In genomic region chr2:60934153-60934722, GRCh38 we compare ENCODE assay signal across 18 cellular contexts. TPM values are rescaled to one million over a fixed set of nuclear protein-coding genes. Genes with fewer than 3 reads are reported as not detected.
A peak's percentile ranks its signal among the peaks of the same experiment; 100 is the strongest.
DNase-seq lines count a peak whose midpoint lies in the region; ATAC-seq and TF ChIP-seq lines count a peak whose summit lies in the region.
"Had no signal": no experiment of that assay in that cellular context is flagged by ENCODE, and none has a peak within 500 bp of the region (broad histone marks: within the 10 kb centered on the region; RNA-seq: fewer than 3 reads in every experiment).

No MANE protein-coding gene starts in this region.

- H3K4me1 Mint-ChIP-seq in MCF 10A (ENCODE audit: insufficient read depth, unreplicated experiment), result no peaks in the 10 kb centered on the region
- H3K4me1 Mint-ChIP-seq in stimulated activated effector memory CD8-positive, alpha-beta T cell treated with anti-CD3 and anti-CD28 coated beads, Interleukin-12 subunit alpha, Interleukin-12 subunit beta, amount 100 ng/mL, for 72 hours, result peaks cover 33% of the 10 kb centered on the region
- H3K4me1 Mint-ChIP-seq: nephron had no signal

- WGBS in body of pancreas, 2 donors, result 81% methylated on average over 2 of the region's 2 CpGs

- H3K36me3 ChIP-seq in breast epithelium (no peaks in the 10 kb centered on the region), mucosa of descending colon (ENCODE audit: low read depth) (no peaks in the 10 kb centered on the region), body of pancreas (replicated peaks in 1 of 2; ENCODE audit: insufficient read depth in 1 of 2, low read depth in 2 of 2) (peaks cover 0 to 2% of the 10 kb centered on the region in 2 donors)
- H3K36me3 ChIP-seq: thoracic aorta had no signal

- ATAC-seq in mucosa of descending colon (peak; percentile 46), body of pancreas (no peak)
- ATAC-seq in stimulated activated effector memory CD8-positive, alpha-beta T cell treated with anti-CD3 and anti-CD28 coated beads, Interleukin-12 subunit alpha, Interleukin-12 subunit beta, amount 100 ng/mL, for 72 hours, result no peak

- no TSS peak for BruUV-seq in MCF 10A (replicated peaks; lab: Mats Ljungman, UMichigan)

- TF ChIP-seq POLR2A in breast epithelium (IDR thresholded peaks at IDR 0.05) (no peak), body of pancreas (IDR thresholded peaks at IDR 0.05) (no peak)

- POLR2A ChIA-PET in MCF 10A (lab: Yijun Ruan, JAX), result interaction anchor here (0.8 to 1.6 kb wide), 5 partner anchors 12 to 82 kb away, joined by 3 to 5 read pairs (median 4); partner anchors contain the start of gene REL

- H3K4me3 ChIP-seq in breast epithelium, result no peak overlapping the region
- H3K4me3 ChIP-seq in mucosa of descending colon, result no peak overlapping the region
- no peak overlapping the region for H3K4me3 ChIP-seq in body of pancreas
- H3K4me3 ChIP-seq: MG63, thoracic aorta had no signal

- peak overlapping the region in 1 of 2 donors; percentile 9 for H3K27ac ChIP-seq in breast epithelium
- peak overlapping the region in 1 of 4 donors; percentile 13 for H3K27ac ChIP-seq in body of pancreas
- H3K27ac ChIP-seq: thoracic aorta had no signal

- peak overlapping the region; percentile 25 for H3K27ac Mint-ChIP-seq in MCF 10A (ENCODE audit: low read depth, unreplicated experiment)
- no peak overlapping the region for H3K27ac Mint-ChIP-seq in stimulated activated effector memory CD8-positive, alpha-beta T cell treated with anti-CD3 and anti-CD28 coated beads, Interleukin-12 subunit alpha, Interleukin-12 subunit beta, amount 100 ng/mL, for 72 hours
- H3K27ac Mint-ChIP-seq: dendritic cell treated with granulocyte-macrophage colony-stimulating factor and Interleukin-4, amounts not matched to agents 40 ng/mL and 50 ng/mL, for 4 days; nephron had no signal

- CTCF ChIA-PET in MCF 10A (lab: Yijun Ruan, JAX), result interaction anchor here (0.6 kb wide), 2 partner anchors 7 to 56 kb away, joined by 4 read pairs; no protein-coding TSS in a partner anchor

- intact Hi-C loops in MCF 10A (cut with micrococcal nuclease), result no loop called here
- intact Hi-C loops in breast epithelium (cut with DNase I; ENCODE audit: low total_unique reads), result no loop called here
- intact Hi-C loops in mucosa of descending colon (cut with DNase I, micrococcal nuclease), result no loop called here
- intact Hi-C loops in body of pancreas (cut with DNase I), result no loop called here

- H3K4me1 ChIP-seq in breast epithelium, result no peaks in the 10 kb centered on the region
- H3K4me1 ChIP-seq in mucosa of descending colon (ENCODE audit: low read depth), result no peaks in the 10 kb centered on the region
- H3K4me1 ChIP-seq in body of pancreas, result no peaks in the 10 kb centered on the region

- peaks cover 42% of the 10 kb centered on the region for H3K36me3 Mint-ChIP-seq in MCF 10A (ENCODE audit: insufficient read depth, unreplicated experiment)
- H3K36me3 Mint-ChIP-seq in stimulated activated effector memory CD8-positive, alpha-beta T cell treated with anti-CD3 and anti-CD28 coated beads, Interleukin-12 subunit alpha, Interleukin-12 subunit beta, amount 100 ng/mL, for 72 hours, result peaks cover 79% of the 10 kb centered on the region

- no peaks in the 10 kb centered on the region for H3K9me3 Mint-ChIP-seq in MCF 10A (ENCODE audit: unreplicated experiment)
- no peaks in the 10 kb centered on the region for H3K9me3 Mint-ChIP-seq in stimulated activated effector memory CD8-positive, alpha-beta T cell treated with anti-CD3 and anti-CD28 coated beads, Interleukin-12 subunit alpha, Interleukin-12 subunit beta, amount 100 ng/mL, for 72 hours
- H3K9me3 Mint-ChIP-seq: dendritic cell treated with granulocyte-macrophage colony-stimulating factor and Interleukin-4, amounts not matched to agents 40 ng/mL and 50 ng/mL, for 4 days had no signal

- no peak overlapping the region for H3K4me3 Mint-ChIP-seq in MCF 10A (ENCODE audit: unreplicated experiment)
- no peak overlapping the region for H3K4me3 Mint-ChIP-seq in stimulated activated effector memory CD8-positive, alpha-beta T cell treated with anti-CD3 and anti-CD28 coated beads, Interleukin-12 subunit alpha, Interleukin-12 subunit beta, amount 100 ng/mL, for 72 hours
- H3K4me3 Mint-ChIP-seq: dendritic cell treated with granulocyte-macrophage colony-stimulating factor and Interleukin-4, amounts not matched to agents 40 ng/mL and 50 ng/mL, for 4 days; nephron had no signal

- TF ChIP-seq CTCF in MCF 10A (IDR thresholded peaks at IDR 0.05; ENCODE audit: unreplicated experiment), result no peak
- TF ChIP-seq CTCF in breast epithelium (IDR thresholded peaks at IDR 0.05), result no peak
- no peak for TF ChIP-seq CTCF in mucosa of descending colon (IDR thresholded peaks at IDR 0.05)
- no peak for TF ChIP-seq CTCF in body of pancreas (IDR thresholded peaks at IDR 0.05)

- no peak for DNase-seq in MCF 10A (ENCODE audit: unreplicated experiment)
- no peak for DNase-seq in breast epithelium (ENCODE audit: low spot score in 2 of 2)
- peak; percentile 45 for DNase-seq in fibroblast of peridontal ligament (ENCODE audit: extremely low read depth)
- DNase-seq in mucosa of descending colon, result no peak
- no peak for DNase-seq in stimulated activated effector memory CD8-positive, alpha-beta T cell treated with anti-CD3 and anti-CD28 coated beads, Interleukin-12 subunit alpha, Interleukin-12 subunit beta, amount 100 ng/mL, for 72 hours (ENCODE audit: low spot score in 2 of 2)
- DNase-seq in HuH-7.5 (ENCODE audit: low spot score), result no peak
- no peak for DNase-seq in body of pancreas
- DNase-seq in stimulated activated CD4-positive, alpha-beta T cell treated with anti-CD3 and anti-CD28 coated beads, Interleukin-4, amount 100 ng/mL, for 24 hours, result no peak
- DNase-seq: ACHN; activated CD4-positive, CD25-positive, alpha-beta regulatory T cell; amniotic stem cell; glutamatergic neuron; MG63; NCI-H2227 treated with DMSO at 0.1 percent for 48 hours; SK-N-SH had no signal

- no peaks in the 10 kb centered on the region for H3K27me3 Mint-ChIP-seq in MCF 10A (ENCODE audit: insufficient read depth, unreplicated experiment)
- H3K27me3 Mint-ChIP-seq: dendritic cell treated with granulocyte-macrophage colony-stimulating factor and Interleukin-4, amounts not matched to agents 40 ng/mL and 50 ng/mL, for 4 days had no signal

- H3K9me3 ChIP-seq in breast epithelium (no peaks in the 10 kb centered on the region), mucosa of descending colon (no peaks in the 10 kb centered on the region), body of pancreas (no peaks in the 10 kb centered on the region)
- H3K9me3 ChIP-seq: SK-N-SH, thoracic aorta had no signal

- H3K27me3 ChIP-seq in breast epithelium, result no peaks in the 10 kb centered on the region
- H3K27me3 ChIP-seq in body of pancreas, result no peaks in the 10 kb centered on the region
- H3K27me3 ChIP-seq: MG63 had no signal

RNA-seq across cellular contexts. Expression of gene REL, which starts 52.9 kb away (rescaled TPM):
- 11.3 and 12.6 TPM in 2 replicates for total RNA-seq in MCF 10A (2022)
- total RNA-seq in breast epithelium, result 10 to 100 TPM; 17.0 to 49.0 (median 21.1) TPM
- 10 to 100 TPM; 17.4 to 20.5 (median 18.1) TPM for total RNA-seq in mucosa of descending colon
- 10 to 100 TPM; 10.4 to 11.2 TPM for total RNA-seq in body of pancreas
